ENCODE assay signal across 11 cellular contexts in genomic region chr4:46219872-46220271, GRCh38.
"Had no signal": no experiment of that assay in that cellular context is flagged by ENCODE, and none has a peak within 500 bp of the region (broad histone marks: within the 10 kb centered on the region; RNA-seq: fewer than 3 reads in every experiment).

No MANE protein-coding gene starts in this region.

- H3K9ac ChIP-seq: GM23248 had no signal

- H3K27ac ChIP-seq: GM23248 had no signal

- ATAC-seq: GM23338, HCT116 had no signal

- FAIRE-seq: H1, H54 had no signal

- H3K36me3 ChIP-seq: HAP-1 had no signal

- H3K4me3 ChIP-seq: GM23248, GM23338, HAP-1 had no signal

- DNase-seq: GM23248, GOT3, H7, H9, HCEC 1CT, HFFc6 had no signal

- H3K9me3 ChIP-seq: HAP-1 had no signal

- H3K4me1 ChIP-seq: HAP-1 had no signal

- H2AFZ ChIP-seq: GM23248, GM23338 had no signal

- H3K4me2 ChIP-seq: GM23338 had no signal
